Comparison of ENCODE assay signal across 23 cellular contexts in genomic region chr3:186141776-186142175, GRCh38. TPM values are rescaled to one million over a fixed set of nuclear protein-coding genes. Genes with fewer than 3 reads are reported as not detected.
"Had no signal": no experiment of that assay in that cellular context is flagged by ENCODE, and none has a peak within 500 bp of the region (broad histone marks: within the 10 kb centered on the region; RNA-seq: fewer than 3 reads in every experiment).

No MANE protein-coding gene starts in this region.

- H3K4me1 ChIP-seq: colonic mucosa, spleen, tibial artery, upper lobe of right lung had no signal

- H3K9me3 ChIP-seq: body of pancreas, colonic mucosa, spleen, suprapubic skin, tibial artery, upper lobe of right lung had no signal

- H3K9me3 Mint-ChIP-seq: activated B cell treated with CpG ODN at 0.5 μM for 24 hours; activated CD8-positive, alpha-beta T cell treated with anti-CD3 and anti-CD28 coated beads for 36 hours; activated naive CD4-positive, alpha-beta T cell treated with anti-CD3 and anti-CD28 coated beads, Interleukin-2, amount 50 U/mL, for 72 hours; activated T-cell treated with anti-CD3 and anti-CD28 coated beads, Interleukin-2, amount 50 U/mL, for 4 hours; activated T-helper 17 cell treated with anti-CD3 and anti-CD28 coated beads, Interleukin-2, amount 50 U/mL, for 72 hours; effector memory CD8-positive, alpha-beta T cell had no signal

- ATAC-seq: activated CD8-positive, alpha-beta T cell treated with anti-CD3 and anti-CD28 coated beads for 36 hours; activated naive CD4-positive, alpha-beta T cell treated with anti-CD3 and anti-CD28 coated beads, Interleukin-2, amount 50 U/mL, for 72 hours; activated T-cell treated with anti-CD3 and anti-CD28 coated beads, Interleukin-2, amount 50 U/mL, for 4 hours; activated T-helper 17 cell treated with anti-CD3 and anti-CD28 coated beads, Interleukin-2, amount 50 U/mL, for 72 hours; body of pancreas; effector memory CD8-positive, alpha-beta T cell; left cardiac atrium; naive thymus-derived CD4-positive, alpha-beta T cell; right cardiac atrium; upper lobe of right lung had no signal

- H3K4me3 Mint-ChIP-seq: activated B cell treated with CpG ODN at 0.5 μM for 24 hours; activated CD8-positive, alpha-beta T cell treated with anti-CD3 and anti-CD28 coated beads for 36 hours; activated T-cell treated with anti-CD3 and anti-CD28 coated beads, Interleukin-2, amount 50 U/mL, for 4 hours; activated T-helper 17 cell treated with anti-CD3 and anti-CD28 coated beads, Interleukin-2, amount 50 U/mL, for 72 hours; effector memory CD8-positive, alpha-beta T cell; naive thymus-derived CD4-positive, alpha-beta T cell had no signal

- DNase-seq: activated B cell treated with CpG ODN at 0.5 μM for 24 hours; activated CD4-positive, alpha-beta T cell treated with anti-CD3 and anti-CD28 coated beads, Interleukin-2, amount 50 U/mL, for 1 hour; activated CD8-positive, alpha-beta T cell treated with anti-CD3 and anti-CD28 coated beads for 36 hours; activated gamma-delta T cell treated with Interleukin-2 at 50 U/mL for 16 hours; activated T-cell treated with anti-CD3 and anti-CD28 coated beads, Interleukin-2, amount 50 U/mL, for 4 hours; aorta; body of pancreas; colonic mucosa; effector memory CD8-positive, alpha-beta T cell; hippocampal formation; left cardiac atrium; midbrain; naive thymus-derived CD4-positive, alpha-beta T cell; posterior cingulate gyrus; right cardiac atrium; spleen; stimulated activated naive CD4-positive, alpha-beta T cell; T-helper 2 cell; tibial artery; upper lobe of right lung had no signal

- H3K27me3 ChIP-seq: body of pancreas, colonic mucosa, suprapubic skin, tibial artery, upper lobe of right lung had no signal

- H3K27ac Mint-ChIP-seq: activated B cell treated with CpG ODN at 0.5 μM for 24 hours; activated CD8-positive, alpha-beta T cell treated with anti-CD3 and anti-CD28 coated beads for 36 hours; activated naive CD4-positive, alpha-beta T cell treated with anti-CD3 and anti-CD28 coated beads, Interleukin-2, amount 50 U/mL, for 72 hours; activated T-helper 17 cell treated with anti-CD3 and anti-CD28 coated beads, Interleukin-2, amount 50 U/mL, for 72 hours; effector memory CD8-positive, alpha-beta T cell; naive thymus-derived CD4-positive, alpha-beta T cell had no signal

- H3K36me3 ChIP-seq: colonic mucosa, spleen, suprapubic skin, tibial artery, upper lobe of right lung had no signal

- H3K4me3 ChIP-seq: body of pancreas, colonic mucosa, spleen, suprapubic skin, tibial artery, upper lobe of right lung had no signal

- H3K4me1 Mint-ChIP-seq: activated B cell treated with CpG ODN at 0.5 μM for 24 hours; activated T-helper 17 cell treated with anti-CD3 and anti-CD28 coated beads, Interleukin-2, amount 50 U/mL, for 72 hours had no signal

- H3K27ac ChIP-seq: body of pancreas, colonic mucosa, spleen, suprapubic skin, tibial artery, upper lobe of right lung had no signal

- H3K36me3 Mint-ChIP-seq: activated naive CD4-positive, alpha-beta T cell treated with anti-CD3 and anti-CD28 coated beads, Interleukin-2, amount 50 U/mL, for 72 hours; naive thymus-derived CD4-positive, alpha-beta T cell had no signal

RNA-seq across cellular contexts. Expression of gene ETV5, which starts 32.9 kb away (rescaled TPM):
- polyA plus RNA-seq: naive thymus-derived CD4-positive, alpha-beta T cell had no signal
